ENCODE assay signal across 8 cellular contexts in genomic region chr12:108856428-108857157, GRCh38. TPM values are rescaled to one million over a fixed set of nuclear protein-coding genes. Genes with fewer than 3 reads are reported as not detected.
DNase-seq lines count a peak whose midpoint lies in the region; ATAC-seq, FAIRE-seq and TF ChIP-seq lines count a peak whose summit lies in the region.

No MANE protein-coding gene starts in this region.

- peaks cover 13% of the 10 kb centered on the region for H3K79me1 ChIP-seq in H1 (ENCODE audit: low read depth, low read length)

- peaks cover 11% of the 10 kb centered on the region for H3K36me3 Mint-ChIP-seq in stimulated activated memory B cell treated with anti-CD40 and anti-IgM and Interleukin-4, amounts not matched to agents 10 μg/mL and 1 μg/mL and 100 μg/mL, for 72 hours

- H4K91ac ChIP-seq in H1 (replicated peaks; ENCODE audit: insufficient read length, low read length): peak overlapping the region; percentile 29

- peak overlapping the region; percentile 71 for H2BK5ac ChIP-seq in H1 (ENCODE audit: low read depth, low read length)

- peaks cover 52% of the 10 kb centered on the region for H3K79me2 ChIP-seq in Loucy (ENCODE audit: insufficient read depth, low read length)
- H3K79me2 ChIP-seq in H1 (ENCODE audit: control insufficient read depth in 1 of 2, insufficient read depth in 2 of 2, low read length in 2 of 2): peaks cover 0 to 31% of the 10 kb centered on the region in 2 experiments; a peak in 2 of 4 replicates

- no peaks in the 10 kb centered on the region for H3K27me3 ChIP-seq in Loucy (ENCODE audit: insufficient read depth, low read length, poor library complexity, severe bottlenecking)
- peaks cover 0 to 2% (median 0%) of the 10 kb centered on the region in 4 experiments; a peak in 3 of 7 replicates for H3K27me3 ChIP-seq in H1 (replicated peaks in 1 of 4; ENCODE audit: control insufficient read depth in 3 of 4, extremely low read depth in 1 of 4, insufficient read depth in 3 of 4, low read length in 3 of 4)
- no peaks in the 10 kb centered on the region for H3K27me3 ChIP-seq in mucosa of stomach (ENCODE audit: control insufficient read depth, insufficient read depth, low read length)

- H3K4me1 ChIP-seq in Loucy (ENCODE audit: insufficient read depth, low read length, poor library complexity, severe bottlenecking) (peaks cover 42% of the 10 kb centered on the region), H1 (replicated peaks in 1 of 4; ENCODE audit: control insufficient read depth in 3 of 4, insufficient read depth in 4 of 4, low read length in 3 of 4) (peaks cover 4 to 29% (median 18%) of the 10 kb centered on the region in 4 experiments), mucosa of stomach (ENCODE audit: control insufficient read depth, insufficient read depth, low read length) (peaks cover 32% of the 10 kb centered on the region)

- TF ChIP-seq EP300 in H1 (IDR thresholded peaks at IDR 0.05; ENCODE audit: borderline replicate concordance in 1 of 2, low read depth in 2 of 2, low read length in 2 of 2): no peak

- peak; percentile 72 for DNase-seq in Daoy (ENCODE audit: low read depth)
- DNase-seq in activated CD8-positive, alpha-beta memory T cell treated with anti-CD3 and anti-CD28 coated beads for 4 hours (ENCODE audit: low read depth in 2 of 2): peak; percentile 49 to 51
- peak in 1 of 2 experiments; percentile 67 for DNase-seq in H1 (ENCODE audit: low read depth in 1 of 2, low spot score in 2 of 2)
- no peak for DNase-seq in germinal center (ENCODE audit: low spot score)

- no peaks in the 10 kb centered on the region for H3K9me2 ChIP-seq in Loucy (replicated peaks; ENCODE audit: low read depth, low read length)

- H3K9me3 ChIP-seq in Loucy (ENCODE audit: insufficient read depth, low read depth, low read length): no peaks in the 10 kb centered on the region
- H3K9me3 ChIP-seq in H1 (ENCODE audit: insufficient read depth in 2 of 2, low read depth in 1 of 2, low read length in 1 of 2): 0 out of 4 replicates have a peak, but pooled peaks cover 0 to 4% of the 10 kb centered on the region in 2 experiments
- no peaks in the 10 kb centered on the region for H3K9me3 ChIP-seq in mucosa of stomach (ENCODE audit: control insufficient read depth, low read length)

- no peaks in the 10 kb centered on the region for H3K36me3 ChIP-seq in Loucy (ENCODE audit: insufficient read depth, low read length)
- peaks cover 0 to 4% (median 0%) of the 10 kb centered on the region in 4 experiments; a peak in 1 of 8 replicates for H3K36me3 ChIP-seq in H1 (ENCODE audit: control insufficient read depth in 2 of 4, insufficient read depth in 4 of 4, low read length in 3 of 4)
- no peaks in the 10 kb centered on the region for H3K36me3 ChIP-seq in mucosa of stomach (ENCODE audit: control insufficient read depth, insufficient read depth, low read length)

- H2BK20ac ChIP-seq in H1 (ENCODE audit: low read length): no peak overlapping the region

- H3K4me2 ChIP-seq in Loucy (ENCODE audit: low read depth, low read length, poor library complexity, severe bottlenecking) (peak overlapping the region; percentile 90), H1 (ENCODE audit: insufficient read depth in 1 of 2, low read depth in 2 of 2, low read length in 2 of 2) (peak overlapping the region; percentile 92 to 94)

- peak overlapping the region; percentile 1 for H3K4ac ChIP-seq in H1 (replicated peaks; ENCODE audit: insufficient read length, low read depth, low read length)

- peak overlapping the region; percentile 92 for H2BK12ac ChIP-seq in H1 (ENCODE audit: low read depth, low read length)

- H3K27ac Mint-ChIP-seq in stimulated activated memory B cell treated with anti-CD40 and anti-IgM and Interleukin-4, amounts not matched to agents 10 μg/mL and 1 μg/mL and 100 μg/mL, for 72 hours: peak overlapping the region; percentile 75

- POLR2A ChIA-PET in H1 (lab: Charles Lee; ENCODE audit: partially characterized antibody): interaction anchor here (0.8 to 3.6 kb wide), 8 partner anchors 7 to 586 kb away, joined by 3 to 10 read pairs (median 4); no protein-coding TSS in a partner anchor

- H3K9ac ChIP-seq in Loucy (ENCODE audit: low read depth, low read length, poor library complexity, severe bottlenecking): peak overlapping the region; percentile 76
- H3K9ac ChIP-seq in H1 (replicated peaks in 1 of 4; ENCODE audit: extremely low read depth in 1 of 4, low read depth in 3 of 4, low read length in 3 of 4): peak overlapping the region in 3 of 4 experiments; percentile 53 to 62 (median 54); a peak in 6 of 7 replicates
- peak overlapping the region; percentile 77 for H3K9ac ChIP-seq in mucosa of stomach (ENCODE audit: low read length)

- H2AFZ ChIP-seq in Loucy (ENCODE audit: low read length): no peak overlapping the region
- 0 out of 2 replicates have a peak overlapping the region, but pooled peaks have one; percentile 75 for H2AFZ ChIP-seq in H1 (ENCODE audit: low read length)

- H2BK15ac ChIP-seq in H1 (ENCODE audit: low read length): peak overlapping the region; percentile 95

- no peak for TF ChIP-seq RAD21 in H1 (IDR thresholded peaks at IDR 0.05 in 1 of 2, conservative IDR thresholded peaks at IDR 0.05 in 1 of 2; ENCODE audit: low read depth in 2 of 2, low read length in 2 of 2)

- no peaks in the 10 kb centered on the region for H3K27me3 Mint-ChIP-seq in stimulated activated memory B cell treated with anti-CD40 and anti-IgM and Interleukin-4, amounts not matched to agents 10 μg/mL and 1 μg/mL and 100 μg/mL, for 72 hours

- no peak overlapping the region; the same call in 1 of the 2 replicates for H3K27ac ChIP-seq in H1 (ENCODE audit: low read depth, low read length)

- peaks cover 14% of the 10 kb centered on the region for H3K23me2 ChIP-seq in H1 (ENCODE audit: low read depth, low read length)

- CTCF ChIA-PET in H1 (lab: Charles Lee; ENCODE audit: partially characterized antibody): interaction anchor here (1.1 to 2.6 kb wide), 3 partner anchors 24 to 203 kb away, joined by 3 to 9 read pairs (median 3); no protein-coding TSS in a partner anchor

- peak overlapping the region; percentile 98 for H3K4me3 ChIP-seq in Loucy (ENCODE audit: low read length, poor library complexity, severe bottlenecking)
- peak overlapping the region; percentile 66 to 81 (median 72) for H3K4me3 ChIP-seq in H1 (ENCODE audit: extremely low read depth in 1 of 4, insufficient read depth in 2 of 4, low read depth in 3 of 4, low read length in 4 of 4)
- peak overlapping the region; percentile 85 for H3K4me3 ChIP-seq in mucosa of stomach (ENCODE audit: low read length)

- H3K4me1 Mint-ChIP-seq in stimulated activated memory B cell treated with anti-CD40 and anti-IgM and Interleukin-4, amounts not matched to agents 10 μg/mL and 1 μg/mL and 100 μg/mL, for 72 hours: peaks cover 73% of the 10 kb centered on the region

- no peak overlapping the region for H2BK120ac ChIP-seq in H1 (replicated peaks; ENCODE audit: low read depth, low read length)

- peak overlapping the region; percentile 41; the same call in 1 of the 2 replicates for H2AK5ac ChIP-seq in H1 (ENCODE audit: low read depth, low read length)

- ATAC-seq in GM21825 (IDR thresholded peaks at IDR 0.05; ENCODE audit: unreplicated experiment): peak; percentile 25
- peak; percentile 52 for ATAC-seq in stimulated activated memory B cell treated with anti-CD40 and anti-IgM and Interleukin-4, amounts not matched to agents 10 μg/mL and 1 μg/mL and 100 μg/mL, for 72 hours

- H3K56ac ChIP-seq in H1 (replicated peaks; ENCODE audit: insufficient read length, low read depth, low read length): no peak overlapping the region

- no peak overlapping the region for H3K14ac ChIP-seq in H1 (ENCODE audit: insufficient read length)

- H4K20me1 ChIP-seq in Loucy (ENCODE audit: insufficient read depth, low read length, poor library complexity, severe bottlenecking) (peaks cover 16% of the 10 kb centered on the region), H1 (replicated peaks in 1 of 2; ENCODE audit: control insufficient read depth in 1 of 2, insufficient read depth in 2 of 2, low read length in 2 of 2) (peaks cover 2 to 6% of the 10 kb centered on the region in 2 experiments)

- H3F3A ChIP-seq in Loucy (ENCODE audit: low read depth): peaks cover 1% of the 10 kb centered on the region; the same call in 1 of the 2 replicates

- H4K8ac ChIP-seq in H1 (ENCODE audit: extremely low read depth, insufficient read depth, low read length): peak overlapping the region; percentile 62; the same call in 1 of the 2 replicates

- TF ChIP-seq CTCF in Loucy (conservative IDR thresholded peaks at IDR 0.05; ENCODE audit: low read length) (no peak), H1 (IDR thresholded peaks at IDR 0.05; ENCODE audit: control extremely low read depth in 1 of 3, insufficient read depth in 1 of 3, low read depth in 1 of 3, low read length in 3 of 3) (no peak)

- H3K23ac ChIP-seq in H1 (ENCODE audit: insufficient read length): no peak overlapping the region

- H3K18ac ChIP-seq in H1 (ENCODE audit: extremely low read depth, low read length): peak overlapping the region; percentile 87

- WGBS in H1 (ENCODE audit: extremely low coverage in 1 of 2, insufficient coverage in 1 of 2, insufficient read length in 1 of 2, insufficient replicate concordance in 2 of 2, low coverage in 1 of 2, low lambda C conversion rate in 2 of 2, missing lambda C conversion rate in 1 of 2), 2 experiments: 53% methylated on average over 24 of the region's 24 CpGs; no CpG with 5 or more reads in 1 of the 2 experiments

- TF ChIP-seq POLR2A in H1 (IDR thresholded peaks at IDR 0.05; ENCODE audit: control extremely low read depth in 1 of 2, low read depth in 2 of 2, low read length in 2 of 2): no peak

- peak overlapping the region; percentile 88 for H3K4me3 Mint-ChIP-seq in stimulated activated memory B cell treated with anti-CD40 and anti-IgM and Interleukin-4, amounts not matched to agents 10 μg/mL and 1 μg/mL and 100 μg/mL, for 72 hours

- no peaks in the 10 kb centered on the region for H3K9me3 Mint-ChIP-seq in stimulated activated memory B cell treated with anti-CD40 and anti-IgM and Interleukin-4, amounts not matched to agents 10 μg/mL and 1 μg/mL and 100 μg/mL, for 72 hours

- FAIRE-seq in H1 (lab: Jason Lieb, UNC): no peak

- H4K5ac ChIP-seq in H1 (ENCODE audit: insufficient read length, low read depth, low read length): no peak overlapping the region

RNA-seq across cellular contexts. Expression of gene SSH1, which starts 0.8 kb away (rescaled TPM):
- total RNA-seq in Daoy (2014; rRNA removed; shearing (Covaris generic)): 3.9 and 5.7 TPM in 2 replicates
- 17.0 and 17.9 TPM in 2 replicates for total RNA-seq in H1 (2021; fragmentation: NEBNext Ultra II Directional; extraction: Animal tissue kit (Norgen Biotek cat#: 25700))
- 5.3 and 8.0 TPM in 2 replicates for polyA plus RNA-seq in H1 (2011; rRNA removed)
- polyA plus RNA-seq in H1 (2011; cell fraction: cytosol; rRNA removed): 6.3 TPM
- polyA plus RNA-seq in H1 (2011; cell fraction: nucleus; rRNA removed): 10.6 TPM
- 5.9 to 8.2 TPM (median 7.4 TPM) in 4 replicates for polyA plus RNA-seq in H1 (2012, experiment 1 of 2)
- polyA plus RNA-seq in H1 (2012, experiment 2 of 2): 2.1 TPM
- 7.6 TPM for polyA plus RNA-seq in H1 (2013, experiment 1 of 2)
- 7.2 TPM for polyA plus RNA-seq in H1 (2013, experiment 2 of 2)
- 13.0 and 14.6 TPM in 2 replicates for polyA minus RNA-seq in H1 (2011; rRNA and poly(A)+ RNA removed)
- polyA minus RNA-seq in H1 (2011; cell fraction: cytosol; rRNA and poly(A)+ RNA removed): 9.3 TPM
- polyA minus RNA-seq in H1 (2011; cell fraction: nucleus; rRNA and poly(A)+ RNA removed): 11.7 TPM

RNA-seq across cellular contexts. Expression of gene DAO, which starts 23.3 kb away (rescaled TPM):
- not detected in 2 replicates for total RNA-seq in Daoy (2014; rRNA removed; shearing (Covaris generic))
- not detected in 2 replicates for total RNA-seq in H1 (2021; fragmentation: NEBNext Ultra II Directional; extraction: Animal tissue kit (Norgen Biotek cat#: 25700))
- not detected in 2 replicates for polyA plus RNA-seq in H1 (2011; rRNA removed)
- not detected for polyA plus RNA-seq in H1 (2011; cell fraction: cytosol; rRNA removed)
- polyA plus RNA-seq in H1 (2011; cell fraction: nucleus; rRNA removed): not detected
- polyA plus RNA-seq in H1 (2012, experiment 1 of 2): not detected in 4 replicates
- not detected for polyA plus RNA-seq in H1 (2012, experiment 2 of 2)
- polyA plus RNA-seq in H1 (2013, experiment 1 of 2): not detected
- polyA plus RNA-seq in H1 (2013, experiment 2 of 2): 0.04 TPM
- not detected in 2 replicates for polyA minus RNA-seq in H1 (2011; rRNA and poly(A)+ RNA removed)
- polyA minus RNA-seq in H1 (2011; cell fraction: cytosol; rRNA and poly(A)+ RNA removed): not detected
- polyA minus RNA-seq in H1 (2011; cell fraction: nucleus; rRNA and poly(A)+ RNA removed): not detected
